In the genomic region with DNA sequence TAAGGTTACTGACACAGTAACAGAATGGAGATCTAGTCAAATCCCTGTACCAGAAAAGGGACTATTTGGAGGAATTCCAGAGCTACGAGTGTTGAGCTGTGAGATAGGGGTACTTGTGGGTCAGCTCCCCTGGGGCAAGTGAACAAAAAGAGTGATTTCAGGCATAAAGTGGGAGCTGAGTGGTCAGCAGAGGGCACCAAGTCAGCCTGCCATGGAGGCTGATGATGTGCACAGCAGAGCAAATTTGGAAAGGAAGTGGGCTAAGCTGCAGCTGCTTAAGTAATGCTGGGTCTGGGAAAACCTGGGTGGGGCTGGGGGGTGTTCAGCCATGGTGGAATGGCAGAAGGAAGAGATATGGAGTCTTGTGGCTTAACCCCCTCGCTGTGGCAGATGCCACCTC, we compare ENCODE assay signal across 22 cellular contexts.
DNase-seq lines count a peak whose midpoint lies in the region; ATAC-seq and TF ChIP-seq lines count a peak whose summit lies in the region.
"Had no signal": no experiment of that assay in that cellular context is flagged by ENCODE, and none has a peak within 500 bp of the region (broad histone marks: within the 10 kb centered on the region; RNA-seq: fewer than 3 reads in every experiment).

No MANE protein-coding gene starts in this region.

- peaks cover 46% of the 10 kb centered on the region for H3K4me1 ChIP-seq in OCI-LY3 (ENCODE audit: low read length)
- no peaks in the 10 kb centered on the region for H3K4me1 ChIP-seq in endodermal cell (ENCODE audit: control insufficient read depth, insufficient read depth, low read length)
- H3K4me1 ChIP-seq: pancreas had no signal

- WGBS in endodermal cell (ENCODE audit: insufficient coverage in 1 of 2, insufficient read length in 1 of 2), 2 experiments = 67 to 78% methylated on average over 1 to 2 of the region's 2 CpGs

- no peak overlapping the region for H3K27ac Mint-ChIP-seq in endodermal cell
- H3K27ac Mint-ChIP-seq: activated naive CD8-positive, alpha-beta T cell treated with anti-CD3 and anti-CD28 coated beads, Interleukin-2, amount 50 U/mL, for 24 hours; activated T-cell treated with anti-CD3 and anti-CD28 coated beads, Interleukin-2, amount 50 U/mL, for 24 hours; stimulated activated memory B cell treated with anti-CD40 and anti-IgM and Interleukin-4, amounts not matched to agents 10 μg/mL and 1 μg/mL and 100 μg/mL, for 72 hours had no signal

- H3K4me1 Mint-ChIP-seq in endodermal cell = peaks cover 8% of the 10 kb centered on the region
- H3K4me1 Mint-ChIP-seq: activated naive CD8-positive, alpha-beta T cell treated with anti-CD3 and anti-CD28 coated beads, Interleukin-2, amount 50 U/mL, for 24 hours; stimulated activated memory B cell treated with anti-CD40 and anti-IgM and Interleukin-4, amounts not matched to agents 10 μg/mL and 1 μg/mL and 100 μg/mL, for 72 hours had no signal

- peaks cover 56% of the 10 kb centered on the region for H3K27me3 Mint-ChIP-seq in endodermal cell (ENCODE audit: insufficient read depth)
- H3K27me3 Mint-ChIP-seq: stimulated activated memory B cell treated with anti-CD40 and anti-IgM and Interleukin-4, amounts not matched to agents 10 μg/mL and 1 μg/mL and 100 μg/mL, for 72 hours had no signal

- in situ Hi-C loops in GM13977 (cut with MboI; ENCODE audit: low pct_unique_long_range_greater_than_20kb, low sequenced_read_pairs, unreplicated experiment) = no loop called here

- H2AFZ ChIP-seq in OCI-LY3 (ENCODE audit: low read depth, low read length) = 0 out of 2 replicates have a peak overlapping the region, but pooled peaks have one; percentile 23

- H4K20me1 ChIP-seq in OCI-LY3 (ENCODE audit: insufficient read depth, low read length) = no peaks in the 10 kb centered on the region

- TF ChIP-seq CTCF in GM13977 (IDR thresholded peaks at IDR 0.05; ENCODE audit: extremely low read depth, insufficient read depth, missing control alignments) (peak; percentile 49), OCI-LY3 (IDR thresholded peaks at IDR 0.05; ENCODE audit: low read depth, low read length) (peak; percentile 61), endodermal cell (conservative IDR thresholded peaks at IDR 0.05) (peak; percentile 56), retinal pigment epithelial cell (conservative IDR thresholded peaks at IDR 0.05; ENCODE audit: low read depth, low read length) (peak; percentile 2)

- H3K9ac ChIP-seq in OCI-LY3 (ENCODE audit: low read length) (no peak overlapping the region; the same call in 1 of the 2 replicates), endodermal cell (ENCODE audit: extremely low read depth, low read length, poor library complexity, severe bottlenecking) (no peak overlapping the region)

- H3K79me2 ChIP-seq in OCI-LY3 (ENCODE audit: low read length) = no peaks in the 10 kb centered on the region

- DNase-seq in GM13977 (ENCODE audit: low spot score) (no peak), endodermal cell (peak; percentile 57), retinal pigment epithelial cell (ENCODE audit: low read depth) (no peak), RPMI8226 (no peak)
- DNase-seq: activated CD4-positive, alpha-beta T cell treated with anti-CD3 and anti-CD28 coated beads for 48 hours; activated naive CD8-positive, alpha-beta T cell treated with anti-CD3 and anti-CD28 coated beads, Interleukin-2, amount 50 U/mL, for 24 hours; activated T-cell treated with anti-CD3 and anti-CD28 coated beads, Interleukin-2, amount 50 U/mL, for 24 hours; C1 segment of cervical spinal cord; cerebellar nuclear complex; COR-L47; DMS53; glutamatergic neuron; IMR-90; NCI-H1092 treated with DMSO at 0.1 percent for 48 hours; NCI-H1930; right cardiac atrium; stimulated activated CD4-positive, alpha-beta T cell treated with anti-CD3 and anti-CD28 coated beads, Interleukin-2, amount 100 ng/mL, for 48 hours had no signal

- H3K36me3 ChIP-seq in OCI-LY3 (replicated peaks; ENCODE audit: low read depth, low read length) (peaks cover 23% of the 10 kb centered on the region), endodermal cell (ENCODE audit: control insufficient read depth, insufficient read depth, low read length) (no peaks in the 10 kb centered on the region)
- H3K36me3 ChIP-seq: pancreas had no signal

- H3K36me3 Mint-ChIP-seq in endodermal cell (ENCODE audit: low read depth) = peaks cover 1% of the 10 kb centered on the region
- H3K36me3 Mint-ChIP-seq: stimulated activated memory B cell treated with anti-CD40 and anti-IgM and Interleukin-4, amounts not matched to agents 10 μg/mL and 1 μg/mL and 100 μg/mL, for 72 hours had no signal

- H3K9me3 Mint-ChIP-seq in endodermal cell = peaks cover 25% of the 10 kb centered on the region

- H3K4me2 ChIP-seq in OCI-LY3 (ENCODE audit: low read length) = 0 out of 2 replicates have a peak overlapping the region, but pooled peaks have one; percentile 2

- H3K9me3 ChIP-seq in OCI-LY3 (ENCODE audit: insufficient read depth, low read length) = peaks cover 16% of the 10 kb centered on the region; the same call in 1 of the 2 replicates
- peaks cover 10% of the 10 kb centered on the region for H3K9me3 ChIP-seq in endodermal cell (ENCODE audit: control insufficient read depth, low read length)
- H3K9me3 ChIP-seq: pancreas had no signal

- H3K27me3 ChIP-seq in OCI-LY3 (ENCODE audit: low read depth, low read length) = no peaks in the 10 kb centered on the region
- H3K27me3 ChIP-seq in endodermal cell (ENCODE audit: control insufficient read depth, insufficient read depth, low read length, poor library complexity, severe bottlenecking) = no peaks in the 10 kb centered on the region

- no peak for ATAC-seq in HG03432 (IDR thresholded peaks at IDR 0.05; ENCODE audit: unreplicated experiment)
- no peak for ATAC-seq in GM19467 (IDR thresholded peaks at IDR 0.05; ENCODE audit: unreplicated experiment)
- ATAC-seq: activated naive CD8-positive, alpha-beta T cell treated with anti-CD3 and anti-CD28 coated beads, Interleukin-2, amount 50 U/mL, for 24 hours; pancreas; right cardiac atrium had no signal

- H3K27ac ChIP-seq in OCI-LY3 (ENCODE audit: low read length) = no peak overlapping the region
- no peak overlapping the region for H3K27ac ChIP-seq in endodermal cell (ENCODE audit: low read depth, low read length)
- H3K27ac ChIP-seq: pancreas had no signal

- H3K4me3 ChIP-seq in OCI-LY3 (ENCODE audit: low read length) = no peak overlapping the region
- H3K4me3 ChIP-seq in endodermal cell (ENCODE audit: low read length) = no peak overlapping the region
- H3K4me3 ChIP-seq in retinal pigment epithelial cell (ENCODE audit: low read length) = no peak overlapping the region
- H3K4me3 ChIP-seq: pancreas had no signal

- H3K4me3 Mint-ChIP-seq in endodermal cell = no peak overlapping the region
- H3K4me3 Mint-ChIP-seq: activated naive CD8-positive, alpha-beta T cell treated with anti-CD3 and anti-CD28 coated beads, Interleukin-2, amount 50 U/mL, for 24 hours; activated T-cell treated with anti-CD3 and anti-CD28 coated beads, Interleukin-2, amount 50 U/mL, for 24 hours; stimulated activated memory B cell treated with anti-CD40 and anti-IgM and Interleukin-4, amounts not matched to agents 10 μg/mL and 1 μg/mL and 100 μg/mL, for 72 hours had no signal

Comparison
In these comparisons a context has a peak if more than half of its experiments do, and no peak if none do; other contexts are left out.
1. CTCF ChIP-seq: peak in every context shown above with its lines; median percentile 61 in OCI-LY3; 56 in endodermal cell; 49 in GM13977; 2 in retinal pigment epithelial cell.